ENCODE assay signal across 18 cellular contexts in the genomic region with DNA sequence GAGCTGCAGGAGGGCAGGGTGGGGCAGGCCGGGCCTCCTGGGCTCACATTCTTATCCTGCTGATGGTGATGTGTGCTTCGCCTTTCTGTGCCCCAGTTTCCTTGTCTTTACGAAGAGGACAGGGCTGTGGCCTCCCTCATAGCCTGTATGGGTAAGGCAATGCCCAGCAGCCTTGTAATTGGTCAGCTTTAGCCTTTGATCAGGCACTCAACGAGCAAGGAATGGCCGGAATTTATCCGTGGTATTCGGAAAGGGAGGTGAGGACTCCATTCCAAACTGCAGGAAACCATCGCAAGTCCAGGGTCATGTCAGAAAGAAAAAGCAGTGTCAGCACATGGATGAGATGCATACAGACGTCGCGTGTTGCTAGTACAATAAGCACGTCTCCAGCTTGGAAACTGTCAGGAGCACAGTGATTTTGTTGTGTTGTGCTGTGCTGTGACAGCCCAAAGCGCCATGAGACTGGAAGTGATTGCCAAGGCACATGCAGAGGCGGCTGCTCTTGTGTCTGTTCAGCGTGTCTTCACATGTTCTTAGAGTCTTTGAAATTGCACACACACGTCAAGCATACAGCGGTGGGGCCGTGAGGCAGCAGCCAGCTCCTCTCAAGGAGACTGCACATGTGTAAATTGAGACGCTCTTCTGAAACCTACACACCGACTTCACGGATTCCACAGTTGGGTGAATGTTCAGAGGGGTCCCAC. TPM values are rescaled to one million over a fixed set of nuclear protein-coding genes. Genes with fewer than 3 reads are reported as not detected.
DNase-seq lines count a peak whose midpoint lies in the region; ATAC-seq, FAIRE-seq and TF ChIP-seq lines count a peak whose summit lies in the region.
"Had no signal": no experiment of that assay in that cellular context is flagged by ENCODE, and none has a peak within 500 bp of the region (broad histone marks: within the 10 kb centered on the region; RNA-seq: fewer than 3 reads in every experiment).

No MANE protein-coding gene starts in this region.

- TF ChIP-seq POLR2A in IMR-90 (IDR thresholded peaks at IDR 0.05; ENCODE audit: low read depth, low read length) = no peak

- H3K27me3 Mint-ChIP-seq in central memory CD8-positive, alpha-beta T cell = no peaks in the 10 kb centered on the region
- H3K27me3 Mint-ChIP-seq in stimulated activated naive B cell treated with anti-CD40 and anti-IgM and Interleukin-4, amounts not matched to agents 10 μg/mL and 1 μg/mL and 100 μg/mL, for 72 hours = no peaks in the 10 kb centered on the region
- H3K27me3 Mint-ChIP-seq: activated CD4-positive, alpha-beta memory T cell treated with anti-CD3 and anti-CD28 coated beads for 36 hours; CD4-positive, CD25-positive, alpha-beta regulatory T cell; naive thymus-derived CD4-positive, alpha-beta T cell had no signal

- no peaks in the 10 kb centered on the region for H3K27me3 ChIP-seq in IMR-90 (ENCODE audit: control insufficient read depth, insufficient read depth, low read length)
- H3K27me3 ChIP-seq in keratinocyte (ENCODE audit: control insufficient read depth, extremely low read depth, insufficient read depth, low read length) = no peaks in the 10 kb centered on the region
- H3K27me3 ChIP-seq: brain microvascular endothelial cell, testis had no signal

- H3K9me3 ChIP-seq in IMR-90 (ENCODE audit: control insufficient read depth, insufficient read depth, low read length) (no peaks in the 10 kb centered on the region), keratinocyte (ENCODE audit: control insufficient read depth, low read depth, low read length) (no peaks in the 10 kb centered on the region)
- H3K9me3 ChIP-seq: testis had no signal

- WGBS in IMR-90 (ENCODE audit: extremely low coverage in 2 of 2, insufficient read length in 1 of 2), 2 experiments = 62% methylated on average over 14 of the region's 21 CpGs; no CpG with 5 or more reads in 1 of the 2 experiments

- H2BK5ac ChIP-seq in IMR-90 (ENCODE audit: low read depth, low read length, poor library complexity, severe bottlenecking) = no peak overlapping the region

- H3K4me1 Mint-ChIP-seq in central memory CD8-positive, alpha-beta T cell = peaks cover 36% of the 10 kb centered on the region
- H3K4me1 Mint-ChIP-seq in stimulated activated naive B cell treated with anti-CD40 and anti-IgM and Interleukin-4, amounts not matched to agents 10 μg/mL and 1 μg/mL and 100 μg/mL, for 72 hours = peaks cover 21 to 43% of the 10 kb centered on the region in 2 donors

- H3K4me3 ChIP-seq in IMR-90 (ENCODE audit: insufficient read depth, low read depth, low read length) = no peak overlapping the region
- H3K4me3 ChIP-seq in keratinocyte (ENCODE audit: control insufficient read depth in 2 of 3, extremely low read depth in 1 of 3, insufficient read depth in 2 of 3, low read depth in 1 of 3, low read length in 3 of 3) = peak overlapping the region in 1 of 3 experiments; percentile 14
- H3K4me3 ChIP-seq: skin epidermis, testis had no signal

- H3K4me1 ChIP-seq in IMR-90 (ENCODE audit: control insufficient read depth, insufficient read depth, low read length) = peaks cover 11% of the 10 kb centered on the region
- H3K4me1 ChIP-seq in keratinocyte (ENCODE audit: control insufficient read depth, extremely low read depth, insufficient read depth, low read length) = peaks cover 31% of the 10 kb centered on the region

- no TSS peak for BruUV-seq in IMR-90 (replicated peaks; lab: Mats Ljungman, UMichigan)

- no peak overlapping the region for H2BK20ac ChIP-seq in IMR-90 (ENCODE audit: low read depth, low read length)

- no peak overlapping the region for H4K91ac ChIP-seq in IMR-90 (ENCODE audit: insufficient read depth, low read depth, low read length)

- POLR2A ChIA-PET in IMR-90 (lab: Charles Lee; ENCODE audit: unreplicated experiment) = no interaction called here

- no peak overlapping the region for H3K23ac ChIP-seq in IMR-90 (ENCODE audit: low read depth, low read length)

- no peaks in the 10 kb centered on the region for H3K9me3 Mint-ChIP-seq in central memory CD8-positive, alpha-beta T cell
- H3K9me3 Mint-ChIP-seq in stimulated activated naive B cell treated with anti-CD40 and anti-IgM and Interleukin-4, amounts not matched to agents 10 μg/mL and 1 μg/mL and 100 μg/mL, for 72 hours = peaks cover 9 to 12% of the 10 kb centered on the region in 2 donors

- peaks cover 43% of the 10 kb centered on the region for H3K9me1 ChIP-seq in IMR-90 (ENCODE audit: insufficient read depth, low read length)
- peaks cover 22% of the 10 kb centered on the region for H3K9me1 ChIP-seq in keratinocyte (ENCODE audit: control insufficient read depth, extremely low read depth, insufficient read depth, low read length)

- no peak overlapping the region for H4K8ac ChIP-seq in IMR-90 (ENCODE audit: low read depth in 2 of 2, low read length in 2 of 2)

- H3K4me2 ChIP-seq in IMR-90 (ENCODE audit: low read depth, low read length) = no peak overlapping the region
- H3K4me2 ChIP-seq in keratinocyte (ENCODE audit: control insufficient read depth, extremely low read depth, insufficient read depth, low read depth, low read length) = peak overlapping the region; percentile 49

- peak overlapping the region; percentile 90 for H2AK9ac ChIP-seq in IMR-90 (replicated peaks; ENCODE audit: low read depth, low read length, poor library complexity)

- H3K27ac Mint-ChIP-seq in central memory CD8-positive, alpha-beta T cell (ENCODE audit: low read depth) = peak overlapping the region; percentile 55
- no peak overlapping the region for H3K27ac Mint-ChIP-seq in stimulated activated naive B cell treated with anti-CD40 and anti-IgM and Interleukin-4, amounts not matched to agents 10 μg/mL and 1 μg/mL and 100 μg/mL, for 72 hours
- H3K27ac Mint-ChIP-seq: activated CD4-positive, alpha-beta memory T cell treated with anti-CD3 and anti-CD28 coated beads for 36 hours; CD4-positive, CD25-positive, alpha-beta regulatory T cell had no signal

- intact Hi-C loops in IMR-90 (cut with micrococcal nuclease) = no loop called here

- H2AFZ ChIP-seq in IMR-90 (replicated peaks; ENCODE audit: low read length, poor library complexity) = peak overlapping the region; percentile 35
- H2AFZ ChIP-seq in keratinocyte (ENCODE audit: control insufficient read depth, low read length) = no peak overlapping the region

- H3K18ac ChIP-seq in IMR-90 (ENCODE audit: low read depth, low read length) = no peak overlapping the region

- FAIRE-seq in keratinocyte (lab: Jason Lieb, UNC) = peak; percentile 87

- H3K36me3 ChIP-seq in IMR-90 (ENCODE audit: control insufficient read depth, insufficient read depth, low read length) (peaks cover 17% of the 10 kb centered on the region), keratinocyte (ENCODE audit: control insufficient read depth in 2 of 2, extremely low read depth in 1 of 2, insufficient read depth in 2 of 2, low read length in 2 of 2) (peaks cover 10% of the 10 kb centered on the region in 2 experiments)

- H3K9ac ChIP-seq in IMR-90 (ENCODE audit: low read depth, low read length) = no peak overlapping the region
- H3K9ac ChIP-seq in keratinocyte (ENCODE audit: control insufficient read depth, extremely low read depth, insufficient read depth, low read length) = peak overlapping the region; percentile 5

- H3K27ac ChIP-seq in IMR-90 (ENCODE audit: insufficient read depth, low read length) (no peak overlapping the region), keratinocyte (ENCODE audit: control insufficient read depth, insufficient read depth, low read length) (peak overlapping the region; percentile 10)
- H3K27ac ChIP-seq: brain microvascular endothelial cell, testis had no signal

- H3K79me1 ChIP-seq in IMR-90 (ENCODE audit: low read depth in 1 of 2, low read length in 2 of 2) = peaks cover 22 to 93% of the 10 kb centered on the region in 2 experiments

- CTCF ChIA-PET in IMR-90 (lab: Yijun Ruan, JAX) = interaction anchor here (0.6 kb wide), 1 partner anchor 24 kb away, joined by 3 read pairs; no protein-coding TSS in a partner anchor

- DNase-seq in IMR-90 (peak; percentile 18), keratinocyte (ENCODE audit: low read depth, low spot score) (peak; percentile 58), retina (peak; percentile 55), NOMO-1 (lab: John Stamatoyannopoulos, UW; ENCODE audit: unreplicated experiment in 2 of 2) (no peak)
- DNase-seq in central memory CD8-positive, alpha-beta T cell (ENCODE audit: low spot score in 2 of 2) = no peak
- DNase-seq in stimulated activated naive B cell treated with anti-CD40 and anti-IgM and Interleukin-4, amounts not matched to agents 10 μg/mL and 1 μg/mL and 100 μg/mL, for 72 hours = no peak
- no peak for DNase-seq in activated CD4-positive, alpha-beta T cell treated with anti-CD3 and anti-CD28 coated beads, Interleukin-2, amount 50 U/mL, for 1 hour
- DNase-seq: activated CD4-positive, alpha-beta memory T cell treated with anti-CD3 and anti-CD28 coated beads for 36 hours; brain microvascular endothelial cell; CD4-positive, CD25-positive, alpha-beta regulatory T cell; GF-D8; naive thymus-derived CD4-positive, alpha-beta T cell; NCI-H1417 treated with DMSO at 0.1 percent for 48 hours; NCI-H526; T1000; testis had no signal

- no peak overlapping the region for H3K4me3 Mint-ChIP-seq in central memory CD8-positive, alpha-beta T cell
- H3K4me3 Mint-ChIP-seq in stimulated activated naive B cell treated with anti-CD40 and anti-IgM and Interleukin-4, amounts not matched to agents 10 μg/mL and 1 μg/mL and 100 μg/mL, for 72 hours = no peak overlapping the region
- H3K4me3 Mint-ChIP-seq: activated CD4-positive, alpha-beta memory T cell treated with anti-CD3 and anti-CD28 coated beads for 36 hours; naive thymus-derived CD4-positive, alpha-beta T cell had no signal

- ATAC-seq in IMR-90 (ENCODE audit: low read depth) (peak; percentile 76), HG03469 (IDR thresholded peaks at IDR 0.05; ENCODE audit: unreplicated experiment) (no peak)
- no peak for ATAC-seq in central memory CD8-positive, alpha-beta T cell (replicated peaks; ENCODE audit: extremely low read depth, poor library complexity, severe bottlenecking)
- no peak for ATAC-seq in stimulated activated naive B cell treated with anti-CD40 and anti-IgM and Interleukin-4, amounts not matched to agents 10 μg/mL and 1 μg/mL and 100 μg/mL, for 72 hours (replicated peaks)
- ATAC-seq: naive thymus-derived CD4-positive, alpha-beta T cell had no signal

- no peak overlapping the region for H3K56ac ChIP-seq in IMR-90 (ENCODE audit: extremely low read depth, insufficient read depth, low read length)

- 0 out of 2 replicates have a peak overlapping the region, but pooled peaks have one; percentile 5 for H2AK5ac ChIP-seq in IMR-90 (ENCODE audit: low read depth, low read length)

- H3K79me2 ChIP-seq in keratinocyte (ENCODE audit: control insufficient read depth, insufficient read depth, low read length) = peaks cover 81% of the 10 kb centered on the region

- in situ Hi-C loops in IMR-90 (cut with MboI; ENCODE audit: low sequenced_read_pairs) = no loop called here

- dilution Hi-C loops in IMR-90 (cut with HindIII; ENCODE audit: low sequenced_read_pairs, unreplicated experiment) = no loop called here
- dilution Hi-C loops in keratinocyte (cut with MboI; ENCODE audit: extremely low pct_ligation_motif_present, low sequenced_read_pairs) = no loop called here

- no peak for TF ChIP-seq CTCF in IMR-90 (conservative IDR thresholded peaks at IDR 0.05; ENCODE audit: low read depth, low read length)
- TF ChIP-seq CTCF in keratinocyte (optimal IDR thresholded peaks at IDR 0.05 in 1 of 3, IDR thresholded peaks at IDR 0.05 in 1 of 3, conservative IDR thresholded peaks at IDR 0.05 in 1 of 3; ENCODE audit: extremely low read depth in 1 of 3, insufficient read depth in 2 of 3, low read length in 3 of 3) = no peak

- H3K36me3 Mint-ChIP-seq in central memory CD8-positive, alpha-beta T cell (ENCODE audit: insufficient read depth) = peaks cover 18% of the 10 kb centered on the region
- peaks cover 35 to 54% of the 10 kb centered on the region in 2 donors for H3K36me3 Mint-ChIP-seq in stimulated activated naive B cell treated with anti-CD40 and anti-IgM and Interleukin-4, amounts not matched to agents 10 μg/mL and 1 μg/mL and 100 μg/mL, for 72 hours

- H4K20me1 ChIP-seq in IMR-90 (ENCODE audit: insufficient read depth, low read length) (peaks cover 89% of the 10 kb centered on the region), keratinocyte (ENCODE audit: control insufficient read depth, extremely low read depth, insufficient read depth, low read length) (peaks cover 60% of the 10 kb centered on the region)

- no peak overlapping the region for H3K14ac ChIP-seq in IMR-90 (replicated peaks; ENCODE audit: low read depth, low read length)

- H2BK15ac ChIP-seq in IMR-90 (ENCODE audit: low read depth, low read length) = no peak overlapping the region

- no peak overlapping the region for H4K5ac ChIP-seq in IMR-90 (ENCODE audit: low read depth, low read length)

- no peak overlapping the region for H3K4ac ChIP-seq in IMR-90 (ENCODE audit: low read depth, low read length)

- TF ChIP-seq RAD21 in IMR-90 (IDR thresholded peaks at IDR 0.05; ENCODE audit: low read length) = no peak

- H2BK120ac ChIP-seq in IMR-90 (ENCODE audit: low read depth, low read length) = no peak overlapping the region

RNA-seq across cellular contexts. Expression of gene SS18L1, which starts 6.1 kb away (rescaled TPM):
- 8.1 and 10.6 TPM in 2 replicates for total RNA-seq in IMR-90 (2012; rRNA removed)
- polyA plus RNA-seq in IMR-90 (2012; rRNA removed) = 12.2 and 15.6 TPM in 2 replicates
- 3.6 and 10.0 TPM in 2 replicates for polyA plus RNA-seq in IMR-90 (2012; cell fraction: cytosol; rRNA removed)
- 32.8 and 87.5 TPM in 2 replicates for polyA plus RNA-seq in IMR-90 (2012; cell fraction: nucleus; rRNA removed; ENCODE audit: low replicate concordance)
- polyA plus RNA-seq in keratinocyte = 5.0 to 13.6 TPM (median 9.4 TPM) in 3 replicates
- polyA plus RNA-seq in keratinocyte (2011; ENCODE audit: low read depth) = 13.1 TPM
- polyA plus RNA-seq in keratinocyte (2011; cell fraction: cytosol; rRNA removed) = 4.1 and 4.4 TPM in 2 replicates
- 25.0 and 27.0 TPM in 2 replicates for polyA plus RNA-seq in keratinocyte (2011; cell fraction: nucleus; rRNA removed)
- 5.2 and 9.4 TPM in 2 replicates for polyA plus RNA-seq in keratinocyte (2012; ENCODE audit: low replicate concordance)
- 7.2 to 10.8 TPM (median 7.6 TPM) in 3 replicates for polyA minus RNA-seq in keratinocyte
- polyA minus RNA-seq in keratinocyte (2011; cell fraction: cytosol; rRNA and poly(A)+ RNA removed) = 17.6 TPM
- 15.0 and 17.8 TPM in 2 replicates for polyA minus RNA-seq in keratinocyte (2011; cell fraction: nucleus; rRNA and poly(A)+ RNA removed)

RNA-seq across cellular contexts. Expression of gene PSMA7, which starts 6.5 kb away (rescaled TPM):
- 458 and 487 TPM in 2 replicates for total RNA-seq in IMR-90 (2012; rRNA removed)
- polyA plus RNA-seq in IMR-90 (2012; rRNA removed) (417 and 520 TPM in 2 replicates), keratinocyte (383 to 439 TPM (median 412 TPM) in 3 replicates)
- 774 and 987 TPM in 2 replicates for polyA plus RNA-seq in IMR-90 (2012; cell fraction: cytosol; rRNA removed)
- polyA plus RNA-seq in IMR-90 (2012; cell fraction: nucleus; rRNA removed; ENCODE audit: low replicate concordance) = 366 and 428 TPM in 2 replicates
- polyA plus RNA-seq in keratinocyte (2011; ENCODE audit: low read depth) = 290 TPM
- 305 and 407 TPM in 2 replicates for polyA plus RNA-seq in keratinocyte (2011; cell fraction: cytosol; rRNA removed)
- polyA plus RNA-seq in keratinocyte (2011; cell fraction: nucleus; rRNA removed) = 217 and 261 TPM in 2 replicates
- 305 and 382 TPM in 2 replicates for polyA plus RNA-seq in keratinocyte (2012; ENCODE audit: low replicate concordance)
- polyA minus RNA-seq in keratinocyte = 194 to 304 TPM (median 205 TPM) in 3 replicates
- polyA minus RNA-seq in keratinocyte (2011; cell fraction: cytosol; rRNA and poly(A)+ RNA removed) = 195 TPM
- polyA minus RNA-seq in keratinocyte (2011; cell fraction: nucleus; rRNA and poly(A)+ RNA removed) = 41.3 and 45.3 TPM in 2 replicates

RNA-seq across cellular contexts. Expression of gene LSM14B, which starts 27.4 kb away (rescaled TPM):
- total RNA-seq in IMR-90 (2012; rRNA removed) = 23.7 and 30.6 TPM in 2 replicates
- 41.1 and 46.7 TPM in 2 replicates for polyA plus RNA-seq in IMR-90 (2012; rRNA removed)
- 21.4 and 47.8 TPM in 2 replicates for polyA plus RNA-seq in IMR-90 (2012; cell fraction: cytosol; rRNA removed)
- 41.4 and 44.4 TPM in 2 replicates for polyA plus RNA-seq in IMR-90 (2012; cell fraction: nucleus; rRNA removed; ENCODE audit: low replicate concordance)
- 19.9 to 21.7 TPM (median 20.0 TPM) in 3 replicates for polyA plus RNA-seq in keratinocyte
- polyA plus RNA-seq in keratinocyte (2011; ENCODE audit: low read depth) = 17.0 TPM
- 20.6 and 28.3 TPM in 2 replicates for polyA plus RNA-seq in keratinocyte (2011; cell fraction: cytosol; rRNA removed)
- 30.7 and 35.5 TPM in 2 replicates for polyA plus RNA-seq in keratinocyte (2011; cell fraction: nucleus; rRNA removed)
- 22.6 and 25.9 TPM in 2 replicates for polyA plus RNA-seq in keratinocyte (2012; ENCODE audit: low replicate concordance)
- polyA minus RNA-seq in keratinocyte = 20.7 to 28.7 TPM (median 21.6 TPM) in 3 replicates
- polyA minus RNA-seq in keratinocyte (2011; cell fraction: cytosol; rRNA and poly(A)+ RNA removed) = 28.8 TPM
- 9.0 and 16.1 TPM in 2 replicates for polyA minus RNA-seq in keratinocyte (2011; cell fraction: nucleus; rRNA and poly(A)+ RNA removed)

RNA-seq across cellular contexts. Expression of gene MTG2, which starts 33.1 kb away (rescaled TPM):
- total RNA-seq in IMR-90 (2012; rRNA removed) = 11.5 and 12.2 TPM in 2 replicates
- polyA plus RNA-seq in IMR-90 (2012; rRNA removed) (23.9 and 25.2 TPM in 2 replicates), keratinocyte (24.7 to 31.4 TPM (median 29.5 TPM) in 3 replicates)
- 21.7 and 23.7 TPM in 2 replicates for polyA plus RNA-seq in IMR-90 (2012; cell fraction: cytosol; rRNA removed)
- polyA plus RNA-seq in IMR-90 (2012; cell fraction: nucleus; rRNA removed; ENCODE audit: low replicate concordance) = 52.1 and 66.5 TPM in 2 replicates
- 13.3 TPM for polyA plus RNA-seq in keratinocyte (2011; ENCODE audit: low read depth)
- polyA plus RNA-seq in keratinocyte (2011; cell fraction: cytosol; rRNA removed) = 15.9 and 24.7 TPM in 2 replicates
- polyA plus RNA-seq in keratinocyte (2011; cell fraction: nucleus; rRNA removed) = 56.1 and 56.4 TPM in 2 replicates
- polyA plus RNA-seq in keratinocyte (2012; ENCODE audit: low replicate concordance) = 24.9 and 32.2 TPM in 2 replicates
- 12.2 to 20.5 TPM (median 19.8 TPM) in 3 replicates for polyA minus RNA-seq in keratinocyte
- 19.2 TPM for polyA minus RNA-seq in keratinocyte (2011; cell fraction: cytosol; rRNA and poly(A)+ RNA removed)
- 19.1 and 27.1 TPM in 2 replicates for polyA minus RNA-seq in keratinocyte (2011; cell fraction: nucleus; rRNA and poly(A)+ RNA removed)

Comparison
In these comparisons a context has a peak if more than half of its experiments do, and no peak if none do; other contexts are left out.
1. DNase-seq: peak in IMR-90 (single experiment), keratinocyte (single experiment) and retina (single experiment); none in central memory CD8-positive, alpha-beta T cell (0 of 2), stimulated activated naive B cell treated with anti-CD40 and anti-IgM and Interleukin-4, amounts not matched to agents 10 μg/mL and 1 μg/mL and 100 μg/mL, for 72 hours (single experiment), activated CD4-positive, alpha-beta T cell treated with anti-CD3 and anti-CD28 coated beads, Interleukin-2, amount 50 U/mL, for 1 hour (single experiment) and NOMO-1 (0 of 2).